Comparison of ENCODE assay signal across 11 cellular contexts in the genomic region with DNA sequence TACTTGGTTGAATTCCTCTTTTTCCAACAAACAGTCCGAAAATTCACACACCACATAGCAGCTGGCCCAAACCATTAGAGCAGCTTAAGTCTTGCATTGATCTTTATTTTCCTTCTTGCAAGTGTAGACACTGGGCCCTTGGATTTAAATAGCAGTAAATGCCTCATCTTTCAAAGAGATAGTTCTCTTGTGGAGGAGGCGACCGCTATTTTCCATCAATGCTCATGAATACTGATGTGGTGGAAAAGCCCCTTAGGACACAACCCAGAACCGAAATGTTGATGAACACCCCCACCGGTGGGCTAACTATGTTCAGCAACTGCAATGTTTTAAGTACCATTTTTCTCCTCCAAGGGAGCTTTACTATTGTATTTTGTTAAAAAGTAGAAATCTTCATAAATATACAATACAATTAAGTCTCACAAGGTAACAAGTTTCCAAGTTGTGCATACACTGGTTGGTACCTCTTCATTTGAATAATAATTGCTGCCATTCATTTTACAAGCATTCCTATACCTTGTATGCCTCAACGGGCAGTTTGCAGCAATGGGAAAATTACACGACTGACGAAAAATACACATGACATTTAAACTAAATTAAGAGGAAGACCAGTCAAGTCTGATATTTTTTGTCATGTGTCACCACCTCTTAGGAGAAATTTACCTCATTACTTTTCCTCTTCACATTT. TPM values are rescaled to one million over a fixed set of nuclear protein-coding genes. Genes with fewer than 3 reads are reported as not detected.
DNase-seq lines count a peak whose midpoint lies in the region; ATAC-seq lines count a peak whose summit lies in the region.
"Had no signal": no experiment of that assay in that cellular context is flagged by ENCODE, and none has a peak within 500 bp of the region (broad histone marks: within the 10 kb centered on the region; RNA-seq: fewer than 3 reads in every experiment).

No MANE protein-coding gene starts in this region.

- H3K23ac ChIP-seq in neuronal stem cell (ENCODE audit: low read depth, low read length, poor library complexity) = no peak overlapping the region

- H2BK120ac ChIP-seq in neuronal stem cell (ENCODE audit: low read depth, low read length) = no peak overlapping the region

- no peak overlapping the region for H2BK15ac ChIP-seq in neuronal stem cell (ENCODE audit: low read length)

- peaks cover 4 to 25% of the 10 kb centered on the region in 2 donors for H3K9me3 ChIP-seq in neuronal stem cell (replicated peaks in 1 of 2; ENCODE audit: control insufficient read depth in 2 of 2, insufficient read depth in 1 of 2, low read depth in 1 of 2, low read length in 2 of 2)

- DNase-seq in activated CD8-positive, alpha-beta memory T cell treated with anti-CD3 and anti-CD28 coated beads for 24 hours = peak; percentile 55
- no peak for DNase-seq in activated CD8-positive, alpha-beta memory T cell treated with anti-CD3 and anti-CD28 coated beads, Interleukin-2, amount 50 U/mL, for 4 hours
- no peak for DNase-seq in activated T-helper 1 cell treated with anti-CD3 and anti-CD28 coated beads, Interleukin-12 subunit alpha, Interleukin-12 subunit beta, Interleukin-2, Interleukin-4 antibody, amounts not matched to agents 30 ng/mL and 10 ng/mL and 1 ng/mL, durations not matched to agents 14 hours and 24 hours and 36 hours (ENCODE audit: low spot score)
- peak; percentile 45 for DNase-seq in stimulated activated naive CD8-positive, alpha-beta T cell treated with anti-CD3 and anti-CD28 coated beads, Interleukin-15, Interleukin-2, amounts not matched to agents 100 U/mL and 50 U/mL, for 24 hours
- DNase-seq in ACHN = no peak
- no peak for DNase-seq in neuronal stem cell (ENCODE audit: low spot score)
- DNase-seq: NCI-H524 had no signal

- no peak overlapping the region for H3K4me2 ChIP-seq in neuronal stem cell (ENCODE audit: insufficient read depth, low read length, poor library complexity, severe bottlenecking)
- H3K4me2 ChIP-seq: neural progenitor cell had no signal

- H2AK5ac ChIP-seq in neuronal stem cell (ENCODE audit: low read depth, low read length) = no peak overlapping the region

- no peak overlapping the region for H2AFZ ChIP-seq in neuronal stem cell (ENCODE audit: low read length)
- H2AFZ ChIP-seq: neural progenitor cell had no signal

- peaks cover 3% of the 10 kb centered on the region for H3K79me1 ChIP-seq in neuronal stem cell (ENCODE audit: low read depth, low read length)

- H3K27ac Mint-ChIP-seq in activated T-helper 1 cell treated with anti-CD3 and anti-CD28 coated beads, Interleukin-12 subunit alpha, Interleukin-12 subunit beta, Interleukin-2, Interleukin-4 antibody, amounts not matched to agents 30 ng/mL and 10 ng/mL and 1 ng/mL, durations not matched to agents 14 hours and 24 hours and 36 hours = peak overlapping the region; percentile 72
- H3K27ac Mint-ChIP-seq: neural progenitor cell had no signal

- H3K36me3 ChIP-seq in neuronal stem cell (replicated peaks in 1 of 2; ENCODE audit: control insufficient read depth in 2 of 2, insufficient read depth in 2 of 2, low read length in 2 of 2) = peaks cover 1 to 71% of the 10 kb centered on the region in 2 donors

- peaks cover 33% of the 10 kb centered on the region for H3K4me1 Mint-ChIP-seq in activated T-helper 1 cell treated with anti-CD3 and anti-CD28 coated beads, Interleukin-12 subunit alpha, Interleukin-12 subunit beta, Interleukin-2, Interleukin-4 antibody, amounts not matched to agents 30 ng/mL and 10 ng/mL and 1 ng/mL, durations not matched to agents 14 hours and 24 hours and 36 hours (ENCODE audit: low read depth)
- H3K4me1 Mint-ChIP-seq: neural progenitor cell had no signal

- H4K8ac ChIP-seq in neuronal stem cell (ENCODE audit: low read depth, low read length) = no peak overlapping the region

- in situ Hi-C loops in ACHN (cut with HindIII; ENCODE audit: low pct_ligation_motif_present, low pct_unique_long_range_greater_than_20kb, low sequenced_read_pairs) = no loop called here

- intact Hi-C loops in activated T-helper 1 cell treated with anti-CD3 and anti-CD28 coated beads, Interleukin-12 subunit alpha, Interleukin-12 subunit beta, Interleukin-2, Interleukin-4 antibody, amounts not matched to agents 30 ng/mL and 10 ng/mL and 1 ng/mL, durations not matched to agents 14 hours and 24 hours and 36 hours (cut with micrococcal nuclease) = loop anchor here (1.0 to 2.0 kb wide), 3 partner anchors 9 to 26 kb away; a partner anchor contains a TSS

- no peak overlapping the region for H3K4ac ChIP-seq in neuronal stem cell (ENCODE audit: low read length)

- H3K18ac ChIP-seq in neuronal stem cell (ENCODE audit: low read length) = no peak overlapping the region

- H3K9ac ChIP-seq in neuronal stem cell (ENCODE audit: low read depth, low read length, poor library complexity) = no peak overlapping the region
- H3K9ac ChIP-seq: neural progenitor cell had no signal

- peaks cover 8% of the 10 kb centered on the region for H3K9me3 Mint-ChIP-seq in activated T-helper 1 cell treated with anti-CD3 and anti-CD28 coated beads, Interleukin-12 subunit alpha, Interleukin-12 subunit beta, Interleukin-2, Interleukin-4 antibody, amounts not matched to agents 30 ng/mL and 10 ng/mL and 1 ng/mL, durations not matched to agents 14 hours and 24 hours and 36 hours

- ATAC-seq in HG02852 (IDR thresholded peaks at IDR 0.05; ENCODE audit: unreplicated experiment) = peak; percentile 20
- ATAC-seq in stimulated activated naive CD8-positive, alpha-beta T cell treated with anti-CD3 and anti-CD28 coated beads, Interleukin-15, Interleukin-2, amounts not matched to agents 100 U/mL and 50 U/mL, for 24 hours = peak; percentile 83
- ATAC-seq in GM21576 (IDR thresholded peaks at IDR 0.05; ENCODE audit: unreplicated experiment) = no peak

- H3K4me3 Mint-ChIP-seq in activated T-helper 1 cell treated with anti-CD3 and anti-CD28 coated beads, Interleukin-12 subunit alpha, Interleukin-12 subunit beta, Interleukin-2, Interleukin-4 antibody, amounts not matched to agents 30 ng/mL and 10 ng/mL and 1 ng/mL, durations not matched to agents 14 hours and 24 hours and 36 hours = peak overlapping the region; percentile 35
- H3K4me3 Mint-ChIP-seq: neural progenitor cell had no signal

- peaks cover 11% of the 10 kb centered on the region for H3K36me3 Mint-ChIP-seq in activated T-helper 1 cell treated with anti-CD3 and anti-CD28 coated beads, Interleukin-12 subunit alpha, Interleukin-12 subunit beta, Interleukin-2, Interleukin-4 antibody, amounts not matched to agents 30 ng/mL and 10 ng/mL and 1 ng/mL, durations not matched to agents 14 hours and 24 hours and 36 hours (ENCODE audit: low read depth)

- no CpG with 5 or more reads among the region's 8 CpGs for WGBS in neuronal stem cell (ENCODE audit: extremely low coverage in 2 of 2, insufficient read length in 2 of 2, insufficient replicate concordance in 1 of 2), 2 donors

- no peaks in the 10 kb centered on the region for H3K27me3 Mint-ChIP-seq in activated T-helper 1 cell treated with anti-CD3 and anti-CD28 coated beads, Interleukin-12 subunit alpha, Interleukin-12 subunit beta, Interleukin-2, Interleukin-4 antibody, amounts not matched to agents 30 ng/mL and 10 ng/mL and 1 ng/mL, durations not matched to agents 14 hours and 24 hours and 36 hours (ENCODE audit: insufficient read depth)

- no peaks in the 10 kb centered on the region for H3K27me3 ChIP-seq in neuronal stem cell (ENCODE audit: control insufficient read depth in 3 of 3, insufficient read depth in 3 of 3, low read depth in 1 of 3, low read length in 3 of 3)
- H3K27me3 ChIP-seq: neural progenitor cell had no signal

- no peak overlapping the region for H4K91ac ChIP-seq in neuronal stem cell (ENCODE audit: low read depth, low read length, poor library complexity)

- no peak overlapping the region for H2BK12ac ChIP-seq in neuronal stem cell (ENCODE audit: low read length)

- no peaks in the 10 kb centered on the region for H3K4me1 ChIP-seq in neuronal stem cell (ENCODE audit: control insufficient read depth in 2 of 2, insufficient read depth in 1 of 2, low read depth in 1 of 2, low read length in 2 of 2)

- no peak overlapping the region for H3K14ac ChIP-seq in neuronal stem cell (ENCODE audit: low read length)

- no peak overlapping the region for H3K4me3 ChIP-seq in neuronal stem cell (ENCODE audit: low read length in 2 of 2)
- H3K4me3 ChIP-seq: neural progenitor cell had no signal

- no peak overlapping the region for H3K27ac ChIP-seq in neuronal stem cell (replicated peaks; ENCODE audit: low read length)
- H3K27ac ChIP-seq: neural progenitor cell had no signal

- no peak overlapping the region for H2BK5ac ChIP-seq in neuronal stem cell (ENCODE audit: low read length)

RNA-seq across cellular contexts. Expression of a gene that starts 18.0 kb away (rescaled TPM):
- total RNA-seq in activated T-helper 1 cell treated with anti-CD3 and anti-CD28 coated beads, Interleukin-12 subunit alpha, Interleukin-12 subunit beta, Interleukin-2, Interleukin-4 antibody, amounts not matched to agents 30 ng/mL and 10 ng/mL and 1 ng/mL, durations not matched to agents 14 hours and 24 hours and 36 hours = 39.9 and 43.3 TPM in 2 replicates
- polyA plus RNA-seq in neuronal stem cell (2013, experiment 1 of 2) = 16.7 TPM
- polyA plus RNA-seq in neuronal stem cell (2013, experiment 2 of 2) = 17.6 TPM

RNA-seq across cellular contexts. Expression of a gene that starts 58.9 kb away (rescaled TPM):
- total RNA-seq in activated T-helper 1 cell treated with anti-CD3 and anti-CD28 coated beads, Interleukin-12 subunit alpha, Interleukin-12 subunit beta, Interleukin-2, Interleukin-4 antibody, amounts not matched to agents 30 ng/mL and 10 ng/mL and 1 ng/mL, durations not matched to agents 14 hours and 24 hours and 36 hours = not detected in 2 replicates
- not detected for polyA plus RNA-seq in neuronal stem cell (2013, experiment 1 of 2)
- 0.10 TPM for polyA plus RNA-seq in neuronal stem cell (2013, experiment 2 of 2)
- total RNA-seq: ureter had no signal

Comparison
In these comparisons a context has a peak if more than half of its experiments do, and no peak if none do; other contexts are left out.
1. DNase-seq: peak in activated CD8-positive, alpha-beta memory T cell treated with anti-CD3 and anti-CD28 coated beads for 24 hours (single experiment) and stimulated activated naive CD8-positive, alpha-beta T cell treated with anti-CD3 and anti-CD28 coated beads, Interleukin-15, Interleukin-2, amounts not matched to agents 100 U/mL and 50 U/mL, for 24 hours (single experiment); none in activated CD8-positive, alpha-beta memory T cell treated with anti-CD3 and anti-CD28 coated beads, Interleukin-2, amount 50 U/mL, for 4 hours (single experiment), activated T-helper 1 cell treated with anti-CD3 and anti-CD28 coated beads, Interleukin-12 subunit alpha, Interleukin-12 subunit beta, Interleukin-2, Interleukin-4 antibody, amounts not matched to agents 30 ng/mL and 10 ng/mL and 1 ng/mL, durations not matched to agents 14 hours and 24 hours and 36 hours (single experiment), ACHN (single experiment) and neuronal stem cell (single experiment).